ENCODE assay signal across 8 cellular contexts in the genomic region with DNA sequence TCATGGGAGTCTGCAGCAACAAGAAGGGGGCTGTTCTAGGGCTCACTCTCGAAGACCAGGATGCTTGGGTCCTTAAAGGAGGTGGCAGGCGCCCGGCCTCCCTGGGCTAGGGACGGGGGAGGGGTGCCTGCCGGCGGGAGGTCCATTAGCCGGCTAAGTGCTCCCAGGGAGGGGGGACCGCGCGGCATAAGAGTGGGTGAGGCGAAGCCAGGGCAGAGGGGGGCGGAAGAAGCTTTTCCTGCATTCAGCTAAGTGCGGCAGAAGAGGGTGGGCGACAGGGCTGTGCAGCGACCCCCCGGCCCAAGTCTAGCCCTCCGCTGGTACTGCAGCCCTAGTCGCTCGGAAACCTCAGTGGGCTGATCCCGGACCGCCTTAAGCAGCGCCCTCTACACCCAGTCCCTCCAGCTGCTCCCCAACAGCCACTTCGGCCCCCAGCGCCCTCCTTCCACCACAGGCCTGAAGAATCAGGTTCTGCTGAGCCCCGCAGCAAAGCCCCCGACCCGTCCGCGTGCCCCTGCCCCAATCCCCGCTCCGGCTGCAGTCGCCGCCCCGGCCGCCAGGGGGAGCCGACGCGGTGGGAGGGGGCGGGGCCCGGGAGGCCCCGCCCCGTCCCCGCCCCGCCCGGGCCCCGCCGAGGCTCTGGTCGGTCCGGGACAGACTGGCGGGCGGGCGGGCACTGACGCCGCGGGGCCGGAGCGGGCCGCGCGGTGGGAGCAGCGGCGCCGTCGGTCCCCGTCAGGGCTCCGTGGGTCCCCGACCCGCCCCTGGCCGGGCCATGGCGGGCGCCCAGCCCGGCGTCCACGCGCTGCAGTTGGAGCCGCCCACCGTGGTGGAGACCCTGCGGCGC. TPM values are rescaled to one million over a fixed set of nuclear protein-coding genes. Genes with fewer than 3 reads are reported as not detected.
A peak's percentile ranks its signal among the peaks of the same experiment; 100 is the strongest.
DNase-seq lines count a peak whose midpoint lies in the region; ATAC-seq and TF ChIP-seq lines count a peak whose summit lies in the region.

TSS of gene PLCB3 (plus strand) at position 656 of the 847 bp plus-strand sequence. CDS start at position 776, 120 bp downstream.

- peak within 1 kb of the TSS; percentile 75 for H3K27ac Mint-ChIP-seq in activated naive CD8-positive, alpha-beta T cell treated with anti-CD3 and anti-CD28 coated beads, Interleukin-2, amount 10 ng/mL, durations not matched to agents 7 days and 5 days

- peak; percentile 53 for DNase-seq in NCI-H345 (lab: John Stamatoyannopoulos, UW)
- no peak for DNase-seq in NCI-H345 treated with DMSO at 0.1 percent for 48 hours (lab: John Stamatoyannopoulos, UW; ENCODE audit: unreplicated experiment)
- DNase-seq in SK-N-MC (ENCODE audit: low read depth, low spot score): no peak
- DNase-seq in activated naive CD8-positive, alpha-beta T cell treated with anti-CD3 and anti-CD28 coated beads, Interleukin-2, amount 10 ng/mL, durations not matched to agents 7 days and 5 days: peak; percentile 83
- no peak for DNase-seq in right atrium auricular region (ENCODE audit: low spot score)
- DNase-seq in pulmonary artery endothelial cell (ENCODE audit: low read depth, low spot score): no peak

- H3K4me3 ChIP-seq in SK-N-MC (peak within 1 kb of the TSS; percentile 94), right atrium auricular region (peak within 1 kb of the TSS; percentile 77 to 83)

- peak; percentile 38 for ATAC-seq in HG03175 (IDR thresholded peaks at IDR 0.05; ENCODE audit: unreplicated experiment)
- ATAC-seq in activated naive CD8-positive, alpha-beta T cell treated with anti-CD3 and anti-CD28 coated beads, Interleukin-2, amount 10 ng/mL, durations not matched to agents 7 days and 5 days (ENCODE audit: low read depth): peak; percentile 58
- no peak for ATAC-seq in HG03565 (IDR thresholded peaks at IDR 0.05; ENCODE audit: unreplicated experiment)

- H3K27ac ChIP-seq in SK-N-MC (no peak within 1 kb of the TSS), right atrium auricular region (peak within 1 kb of the TSS; percentile 63 to 71)

- peaks cover 23% of the 10 kb centered on the region for H3K4me1 Mint-ChIP-seq in activated naive CD8-positive, alpha-beta T cell treated with anti-CD3 and anti-CD28 coated beads, Interleukin-2, amount 10 ng/mL, durations not matched to agents 7 days and 5 days

- peaks cover 2% of the 10 kb centered on the region for H3K27me3 Mint-ChIP-seq in activated naive CD8-positive, alpha-beta T cell treated with anti-CD3 and anti-CD28 coated beads, Interleukin-2, amount 10 ng/mL, durations not matched to agents 7 days and 5 days

- no peaks in the 10 kb centered on the region for H3K27me3 ChIP-seq in right atrium auricular region

- peak within 1 kb of the TSS; percentile 83 for H3K9ac ChIP-seq in SK-N-MC (ENCODE audit: insufficient read length)

- H3K4me1 ChIP-seq in right atrium auricular region: peaks cover 0 to 45% of the 10 kb centered on the region in 2 donors

- TF ChIP-seq CTCF in right atrium auricular region (IDR thresholded peaks at IDR 0.05): peak; percentile 87 to 99

- POLR2A ChIA-PET in activated naive CD8-positive, alpha-beta T cell treated with anti-CD3 and anti-CD28 coated beads, Interleukin-2, amount 10 ng/mL, durations not matched to agents 7 days and 5 days (lab: Charles Lee): interaction anchor here (0.6 to 3.6 kb wide), 8 partner anchors 10 to 89 kb away, joined by 3 to 40 read pairs (median 10); partner anchors contain the start of genes CCDC88B, ESRRA, FERMT3 and FKBP2

- peak within 1 kb of the TSS; percentile 94 for H3K4me3 Mint-ChIP-seq in activated naive CD8-positive, alpha-beta T cell treated with anti-CD3 and anti-CD28 coated beads, Interleukin-2, amount 10 ng/mL, durations not matched to agents 7 days and 5 days

- H3K36me3 ChIP-seq in SK-N-MC (ENCODE audit: insufficient read depth, low read length) (peaks cover 9% of the 10 kb centered on the region; the same call in 1 of the 2 replicates), right atrium auricular region (peaks cover 14% of the 10 kb centered on the region)

- peaks cover 7% of the 10 kb centered on the region for H3K36me3 Mint-ChIP-seq in activated naive CD8-positive, alpha-beta T cell treated with anti-CD3 and anti-CD28 coated beads, Interleukin-2, amount 10 ng/mL, durations not matched to agents 7 days and 5 days

- H3K9me3 Mint-ChIP-seq in activated naive CD8-positive, alpha-beta T cell treated with anti-CD3 and anti-CD28 coated beads, Interleukin-2, amount 10 ng/mL, durations not matched to agents 7 days and 5 days: no peaks in the 10 kb centered on the region

- H3K9me3 ChIP-seq in SK-N-MC (ENCODE audit: low read depth, low read length) (no peaks in the 10 kb centered on the region), right atrium auricular region (no peaks in the 10 kb centered on the region)

RNA-seq across cellular contexts. Expression of gene PLCB3, which starts in this region (rescaled TPM):
- total RNA-seq in activated naive CD8-positive, alpha-beta T cell treated with anti-CD3 and anti-CD28 coated beads, Interleukin-2, amount 10 ng/mL, durations not matched to agents 7 days and 5 days: 10 to 100 TPM; 18.6 to 18.9 TPM
- total RNA-seq in right atrium auricular region (10 to 100 TPM in 1 of 2 donors, 1 to 10 TPM in 1; 7.5 to 15.5 TPM), pulmonary artery endothelial cell (66.6 and 84.5 TPM in 2 replicates)

Comparison
In these comparisons a context has a peak if more than half of its experiments do, and no peak if none do; other contexts are left out.
1. DNase-seq: peak in NCI-H345 (single experiment) and activated naive CD8-positive, alpha-beta T cell treated with anti-CD3 and anti-CD28 coated beads, Interleukin-2, amount 10 ng/mL, durations not matched to agents 7 days and 5 days (single experiment); none in NCI-H345 treated with DMSO at 0.1 percent for 48 hours (single experiment), SK-N-MC (single experiment), right atrium auricular region (single experiment) and pulmonary artery endothelial cell (single experiment).